In genomic region chr1:210364479-210364878, GRCh38 we compare ENCODE assay signal across 16 cellular contexts. TPM values are rescaled to one million over a fixed set of nuclear protein-coding genes. Genes with fewer than 3 reads are reported as not detected.
DNase-seq lines count a peak whose midpoint lies in the region; ATAC-seq and TF ChIP-seq lines count a peak whose summit lies in the region.
"Had no signal": no experiment of that assay in that cellular context is flagged by ENCODE, and none has a peak within 500 bp of the region (broad histone marks: within the 10 kb centered on the region; RNA-seq: fewer than 3 reads in every experiment).

No MANE protein-coding gene starts in this region.

- no peak overlapping the region for H3K27ac ChIP-seq in HEK293 (ENCODE audit: extremely low read depth, low read depth, low read length)
- peak overlapping the region in 52 of 59 donors; percentile 0 to 87 (median 65) for H3K27ac ChIP-seq in dorsolateral prefrontal cortex
- H3K27ac ChIP-seq: brain microvascular endothelial cell, RWPE1, vagina had no signal

- POLR2A ChIA-PET in HEK293 (lab: Yijun Ruan, JAX) = interaction anchor here (1.4 kb wide), 1 partner anchor 10 kb away, joined by 4 read pairs; no protein-coding TSS in a partner anchor

- H3K9me3 ChIP-seq in HEK293 (ENCODE audit: control insufficient read depth, insufficient read depth, low read depth, low read length) (no peaks in the 10 kb centered on the region), MG63 (no peaks in the 10 kb centered on the region; the same call in 1 of the 2 replicates)
- H3K9me3 ChIP-seq: vagina had no signal

- CTCF ChIA-PET in HEK293 (lab: Yijun Ruan, JAX) = interaction anchor here (0.7 to 2.1 kb wide), 4 partner anchors 9 to 770 kb away, joined by 3 to 7 read pairs (median 4); no protein-coding TSS in a partner anchor

- no peak for TF ChIP-seq POLR2A in GM18505 (IDR thresholded peaks at IDR 0.05; ENCODE audit: borderline replicate concordance, extremely low read depth, insufficient read depth, insufficient read length)

- H3K4me3 ChIP-seq in HEK293 (ENCODE audit: low read depth, low read length) = no peak overlapping the region
- H3K4me3 ChIP-seq in dorsolateral prefrontal cortex = no peak overlapping the region
- H3K4me3 ChIP-seq in MG63 = no peak overlapping the region
- H3K4me3 ChIP-seq: vagina had no signal

- H3K36me3 ChIP-seq in HEK293 (ENCODE audit: control insufficient read depth in 2 of 2, insufficient read depth in 1 of 2, low read length in 2 of 2) (no peaks in the 10 kb centered on the region), MG63 (no peaks in the 10 kb centered on the region)
- H3K36me3 ChIP-seq: brain microvascular endothelial cell, vagina had no signal

- intact Hi-C loops in dorsolateral prefrontal cortex (cut with DNase I) = loop anchor here in 1 of 2 donors (5.0 kb wide), 1 partner anchor 768 kb away; the partner anchor contains the start of gene KCNH1
- intact Hi-C loops in left ventricle myocardium superior (cut with micrococcal nuclease) = loop anchor here (5.0 kb wide), 1 partner anchor 33 kb away; no protein-coding TSS in a partner anchor
- intact Hi-C loops in posterior cingulate gyrus (cut with DNase I) = no loop called here

- ATAC-seq in left ventricle myocardium superior (peak; percentile 53), GM18505 (IDR thresholded peaks at IDR 0.05; ENCODE audit: unreplicated experiment) (no peak)

- H3K4me1 ChIP-seq in HEK293 (ENCODE audit: control insufficient read depth, insufficient read depth, low read length) = no peaks in the 10 kb centered on the region

- H3K27me3 ChIP-seq in dorsolateral prefrontal cortex = no peaks in the 10 kb centered on the region
- H3K27me3 ChIP-seq in MG63 = no peaks in the 10 kb centered on the region
- H3K27me3 ChIP-seq: brain microvascular endothelial cell, vagina had no signal

- DNase-seq in dorsolateral prefrontal cortex (peak in 9 of 10 donors; percentile 38 to 75 (median 68)), left ventricle myocardium superior (peak; percentile 60), posterior cingulate gyrus (peak in 9 of 10 donors; percentile 26 to 94 (median 42)), MG63 (no peak), cerebellar cortex (ENCODE audit: low spot score) (no peak), activated gamma-delta T cell (lab: John Stamatoyannopoulos, UW) (no peak)
- DNase-seq: activated T-cell treated with anti-CD3 and anti-CD28 coated beads, Interleukin-2, amount 50 U/mL, for 1 hour; brain microvascular endothelial cell; CD4-positive, alpha-beta memory T cell; DMS53; stimulated activated CD4-positive, alpha-beta T cell treated with anti-CD3 and anti-CD28 coated beads, Interleukin-2, amount 100 ng/mL, for 48 hours; T-helper 1 cell had no signal

- TF ChIP-seq CTCF in HEK293 (tag by site-specific recombination; IDR thresholded peaks at IDR 0.05) (no peak), dorsolateral prefrontal cortex (IDR thresholded peaks at IDR 0.05 in 54 of 56, conservative IDR thresholded peaks at IDR 0.05 in 2 of 56; ENCODE audit: low read depth in 1 of 56, partially characterized antibody in 56 of 56) (peak in 6 of 56 donors; percentile 8 to 31 (median 12))

TF ChIP-seq in HEK293, 187 proteins besides CTCF, POLR2A, EP300 and RAD21:
- TF ChIP-seq ZNF558 (tag by site-specific recombination; IDR thresholded peaks at IDR 0.05) = no peak
- peak; percentile 97 for TF ChIP-seq ZNF449 (tag by site-specific recombination; IDR thresholded peaks at IDR 0.05)

RNA-seq across cellular contexts. Expression of gene HHAT, which starts 35.8 kb away (rescaled TPM):
- total RNA-seq in dorsolateral prefrontal cortex = 10 to 100 TPM in 13 of 120 experiments, 1 to 10 TPM in 107; 3.6 to 14.7 (median 7.1) TPM
- total RNA-seq in left ventricle myocardium superior = 1.9 TPM
- 0.30 and 5.3 TPM in 2 replicates for total RNA-seq in MG63 (2014; rRNA removed; shearing (Covaris generic); ENCODE audit: low replicate concordance)

Comparison
In these comparisons a context has a peak if more than half of its experiments do, and no peak if none do; other contexts are left out.
1. DNase-seq: peak in dorsolateral prefrontal cortex (9 of 10), left ventricle myocardium superior (single experiment) and posterior cingulate gyrus (9 of 10); none in MG63 (single experiment), cerebellar cortex (single experiment) and activated gamma-delta T cell (single experiment).